18 cellular contexts compared by ENCODE assay signal in genomic region chr18:2304378-2305175, GRCh38.
DNase-seq lines count a peak whose midpoint lies in the region; ATAC-seq, FAIRE-seq and TF ChIP-seq lines count a peak whose summit lies in the region.
"Had no signal": no experiment of that assay in that cellular context is flagged by ENCODE, and none has a peak within 500 bp of the region (broad histone marks: within the 10 kb centered on the region; RNA-seq: fewer than 3 reads in every experiment).

No MANE protein-coding gene starts in this region.

- no peaks in the 10 kb centered on the region for H3K36me3 Mint-ChIP-seq in activated CD8-positive, alpha-beta memory T cell treated with anti-CD3 and anti-CD28 coated beads, Interleukin-2, amount 10 ng/mL, durations not matched to agents 7 days and 5 days
- no peaks in the 10 kb centered on the region for H3K36me3 Mint-ChIP-seq in activated naive CD4-positive, alpha-beta T cell treated with anti-CD3 and anti-CD28 coated beads, Interleukin-2, amount 50 U/mL, for 72 hours
- H3K36me3 Mint-ChIP-seq: CD4-positive, CD25-positive, alpha-beta regulatory T cell had no signal

- no CpG with 5 or more reads among the region's 2 CpGs for WGBS in IMR-90 (ENCODE audit: extremely low coverage in 2 of 2, insufficient read length in 1 of 2), 2 experiments

- H3K56ac ChIP-seq in IMR-90 (ENCODE audit: extremely low read depth, insufficient read depth, low read length), result no peak overlapping the region

- no peak overlapping the region for H3K18ac ChIP-seq in IMR-90 (ENCODE audit: low read depth, low read length)

- no peak for TF ChIP-seq POLR2A in IMR-90 (IDR thresholded peaks at IDR 0.05; ENCODE audit: low read depth, low read length)

- no peaks in the 10 kb centered on the region for H3K9me1 ChIP-seq in IMR-90 (ENCODE audit: insufficient read depth, low read length)

- intact Hi-C loops in IMR-90 (cut with micrococcal nuclease), result no loop called here

- no peak overlapping the region for H3K4ac ChIP-seq in IMR-90 (ENCODE audit: low read depth, low read length)

- H2BK5ac ChIP-seq in IMR-90 (ENCODE audit: low read depth, low read length, poor library complexity, severe bottlenecking), result no peak overlapping the region

- H2BK20ac ChIP-seq in IMR-90 (ENCODE audit: low read depth, low read length), result no peak overlapping the region

- H3K27me3 Mint-ChIP-seq in activated CD8-positive, alpha-beta memory T cell treated with anti-CD3 and anti-CD28 coated beads, Interleukin-2, amount 10 ng/mL, durations not matched to agents 7 days and 5 days, result peaks cover 32% of the 10 kb centered on the region

- no peak overlapping the region for H3K4me3 Mint-ChIP-seq in activated CD8-positive, alpha-beta memory T cell treated with anti-CD3 and anti-CD28 coated beads, Interleukin-2, amount 10 ng/mL, durations not matched to agents 7 days and 5 days
- H3K4me3 Mint-ChIP-seq: CD4-positive, CD25-positive, alpha-beta regulatory T cell; endodermal cell; H9; stimulated activated naive CD8-positive, alpha-beta T cell treated with anti-CD3 and anti-CD28 coated beads, Interleukin-15, Interleukin-2, amounts not matched to agents 100 ng/mL and 50 ng/mL, for 24 hours had no signal

- CTCF ChIA-PET in IMR-90 (lab: Yijun Ruan, JAX), result no interaction called here
- CTCF ChIA-PET in activated CD8-positive, alpha-beta memory T cell treated with anti-CD3 and anti-CD28 coated beads, Interleukin-2, amount 10 ng/mL, durations not matched to agents 7 days and 5 days (lab: Charles Lee), result no interaction called here

- H3K9me3 Mint-ChIP-seq in activated CD8-positive, alpha-beta memory T cell treated with anti-CD3 and anti-CD28 coated beads, Interleukin-2, amount 10 ng/mL, durations not matched to agents 7 days and 5 days (ENCODE audit: low read depth), result no peaks in the 10 kb centered on the region
- H3K9me3 Mint-ChIP-seq in activated naive CD4-positive, alpha-beta T cell treated with anti-CD3 and anti-CD28 coated beads, Interleukin-2, amount 50 U/mL, for 72 hours, result no peaks in the 10 kb centered on the region
- H3K9me3 Mint-ChIP-seq: endodermal cell; H9; stimulated activated naive CD8-positive, alpha-beta T cell treated with anti-CD3 and anti-CD28 coated beads, Interleukin-15, Interleukin-2, amounts not matched to agents 100 ng/mL and 50 ng/mL, for 24 hours had no signal

- H3K4me1 ChIP-seq in IMR-90 (ENCODE audit: control insufficient read depth, insufficient read depth, low read length), result no peaks in the 10 kb centered on the region

- H4K8ac ChIP-seq in IMR-90 (ENCODE audit: low read depth in 2 of 2, low read length in 2 of 2), result no peak overlapping the region

- no peak for ATAC-seq in IMR-90 (ENCODE audit: low read depth)
- no peak for ATAC-seq in activated CD8-positive, alpha-beta memory T cell treated with anti-CD3 and anti-CD28 coated beads, Interleukin-2, amount 10 ng/mL, durations not matched to agents 7 days and 5 days
- no peak for ATAC-seq in activated naive CD4-positive, alpha-beta T cell treated with anti-CD3 and anti-CD28 coated beads, Interleukin-2, amount 50 U/mL, for 72 hours
- ATAC-seq: left colon had no signal

- no peaks in the 10 kb centered on the region for H3K9me3 ChIP-seq in IMR-90 (ENCODE audit: control insufficient read depth, insufficient read depth, low read length)

- in situ Hi-C loops in IMR-90 (cut with MboI; ENCODE audit: low sequenced_read_pairs), result no loop called here

- no peak for TF ChIP-seq RAD21 in IMR-90 (IDR thresholded peaks at IDR 0.05; ENCODE audit: low read length)

- no peak for TF ChIP-seq CTCF in IMR-90 (conservative IDR thresholded peaks at IDR 0.05; ENCODE audit: low read depth, low read length)
- no peak for TF ChIP-seq CTCF in bronchial epithelial cell (IDR thresholded peaks at IDR 0.05; ENCODE audit: insufficient read depth, low read length, severe bottlenecking)

- H2BK120ac ChIP-seq in IMR-90 (ENCODE audit: low read depth, low read length), result no peak overlapping the region

- no peak overlapping the region for H3K23ac ChIP-seq in IMR-90 (ENCODE audit: low read depth, low read length)

- no peak overlapping the region for H2AFZ ChIP-seq in IMR-90 (replicated peaks; ENCODE audit: low read length, poor library complexity)

- H3K27ac ChIP-seq in IMR-90 (ENCODE audit: insufficient read depth, low read length), result no peak overlapping the region

- H3K27me3 ChIP-seq in IMR-90 (ENCODE audit: control insufficient read depth, insufficient read depth, low read length), result peaks cover 3% of the 10 kb centered on the region
- no peaks in the 10 kb centered on the region for H3K27me3 ChIP-seq in bronchial epithelial cell (ENCODE audit: control insufficient read depth, insufficient read depth, low read length)

- no peak overlapping the region for H2BK15ac ChIP-seq in IMR-90 (ENCODE audit: low read depth, low read length)

- H3K9ac ChIP-seq in IMR-90 (ENCODE audit: low read depth, low read length), result no peak overlapping the region

- H2AK9ac ChIP-seq in IMR-90 (replicated peaks; ENCODE audit: low read depth, low read length, poor library complexity), result no peak overlapping the region

- BruUV-seq in IMR-90 (replicated peaks; lab: Mats Ljungman, UMichigan), result no TSS peak

- no peak overlapping the region; the same call in 1 of the 2 replicates for H3K4me2 ChIP-seq in IMR-90 (ENCODE audit: low read depth, low read length)

- no peak for FAIRE-seq in bronchial epithelial cell (lab: Jason Lieb, UNC)
- FAIRE-seq: GM18507 had no signal

- no peak overlapping the region for H3K14ac ChIP-seq in IMR-90 (replicated peaks; ENCODE audit: low read depth, low read length)

- no peak overlapping the region for H2AK5ac ChIP-seq in IMR-90 (ENCODE audit: low read depth, low read length)

- POLR2A ChIA-PET in IMR-90 (lab: Charles Lee; ENCODE audit: unreplicated experiment), result no interaction called here

- dilution Hi-C loops in IMR-90 (cut with HindIII; ENCODE audit: low sequenced_read_pairs, unreplicated experiment), result no loop called here

- H4K91ac ChIP-seq in IMR-90 (ENCODE audit: insufficient read depth, low read depth, low read length), result no peak overlapping the region

- H3K36me3 ChIP-seq in IMR-90 (ENCODE audit: control insufficient read depth, insufficient read depth, low read length) (no peaks in the 10 kb centered on the region), bronchial epithelial cell (ENCODE audit: control insufficient read depth, insufficient read depth, low read length) (no peaks in the 10 kb centered on the region)

- DNase-seq in DMS 273 treated with DMSO at 0.1 percent for 48 hours (lab: John Stamatoyannopoulos, UW), result peak; percentile 38
- peak; percentile 3 for DNase-seq in IMR-90
- peak; percentile 92 for DNase-seq in bronchial epithelial cell (ENCODE audit: low read depth)
- peak; percentile 12 for DNase-seq in myocyte (ENCODE audit: low read depth)
- no peak for DNase-seq in activated CD8-positive, alpha-beta memory T cell treated with anti-CD3 and anti-CD28 coated beads, Interleukin-2, amount 10 ng/mL, durations not matched to agents 7 days and 5 days
- no peak for DNase-seq in NCI-H1436 (lab: John Stamatoyannopoulos, UW)
- no peak for DNase-seq in activated naive CD4-positive, alpha-beta T cell treated with anti-CD3 and anti-CD28 coated beads, Interleukin-2, amount 50 U/mL, for 72 hours (ENCODE audit: low spot score in 2 of 2)
- no peak for DNase-seq in medulla oblongata (ENCODE audit: extremely low spot score)
- DNase-seq: activated CD4-positive, alpha-beta T cell treated with anti-CD3 and anti-CD28 coated beads for 48 hours; CD4-positive, CD25-positive, alpha-beta regulatory T cell; endodermal cell; H9; left colon; NCI-H1048; NCI-H446 treated with DMSO at 0.1 percent for 48 hours; RPMI8226 had no signal

- H3K79me1 ChIP-seq in IMR-90 (ENCODE audit: low read depth in 1 of 2, low read length in 2 of 2), result no peaks in the 10 kb centered on the region

- H4K5ac ChIP-seq in IMR-90 (ENCODE audit: low read depth, low read length), result no peak overlapping the region

- H4K20me1 ChIP-seq in IMR-90 (ENCODE audit: insufficient read depth, low read length), result no peaks in the 10 kb centered on the region

- no peak overlapping the region for H3K4me3 ChIP-seq in IMR-90 (ENCODE audit: insufficient read depth, low read depth, low read length)
- no peak overlapping the region for H3K4me3 ChIP-seq in bronchial epithelial cell (ENCODE audit: low read depth, low read length)

- no peak overlapping the region for H3K27ac Mint-ChIP-seq in activated CD8-positive, alpha-beta memory T cell treated with anti-CD3 and anti-CD28 coated beads, Interleukin-2, amount 10 ng/mL, durations not matched to agents 7 days and 5 days
- H3K27ac Mint-ChIP-seq in activated naive CD4-positive, alpha-beta T cell treated with anti-CD3 and anti-CD28 coated beads, Interleukin-2, amount 50 U/mL, for 72 hours, result no peak overlapping the region
- H3K27ac Mint-ChIP-seq: CD4-positive, CD25-positive, alpha-beta regulatory T cell; endodermal cell; H9; stimulated activated naive CD8-positive, alpha-beta T cell treated with anti-CD3 and anti-CD28 coated beads, Interleukin-15, Interleukin-2, amounts not matched to agents 100 ng/mL and 50 ng/mL, for 24 hours had no signal

- no peaks in the 10 kb centered on the region for H3K4me1 Mint-ChIP-seq in activated CD8-positive, alpha-beta memory T cell treated with anti-CD3 and anti-CD28 coated beads, Interleukin-2, amount 10 ng/mL, durations not matched to agents 7 days and 5 days
- H3K4me1 Mint-ChIP-seq: CD4-positive, CD25-positive, alpha-beta regulatory T cell; endodermal cell; H9 had no signal

TF ChIP-seq in IMR-90, 13 proteins besides CTCF, POLR2A, EP300 and RAD21:
- TF ChIP-seq MAZ (IDR thresholded peaks at IDR 0.05; ENCODE audit: borderline replicate concordance, low read depth, low read length) (no peak), RFX5 (IDR thresholded peaks at IDR 0.05; ENCODE audit: low read depth, low read length) (no peak), CHD1 (IDR thresholded peaks at IDR 0.05; ENCODE audit: low read depth, low read length) (no peak), MXI1 (IDR thresholded peaks at IDR 0.05; ENCODE audit: borderline replicate concordance, low read depth, low read length) (no peak), NFE2L2 (IDR thresholded peaks at IDR 0.05; ENCODE audit: low read depth, low read length) (no peak), SMC3 (IDR thresholded peaks at IDR 0.05; ENCODE audit: low read depth, low read length) (no peak), ELK1 (IDR thresholded peaks at IDR 0.05; ENCODE audit: borderline replicate concordance, low read depth, low read length) (no peak), RCOR1 (IDR thresholded peaks at IDR 0.05; ENCODE audit: insufficient replicate concordance, low read length) (no peak), BHLHE40 (IDR thresholded peaks at IDR 0.05; ENCODE audit: low read depth, low read length) (no peak)

Comparison
In these comparisons a context has a peak if more than half of its experiments do, and no peak if none do; other contexts are left out.
1. DNase-seq: peak in DMS 273 treated with DMSO at 0.1 percent for 48 hours (single experiment), IMR-90 (single experiment), bronchial epithelial cell (single experiment) and myocyte (single experiment); none in activated CD8-positive, alpha-beta memory T cell treated with anti-CD3 and anti-CD28 coated beads, Interleukin-2, amount 10 ng/mL, durations not matched to agents 7 days and 5 days (single experiment), NCI-H1436 (single experiment), activated naive CD4-positive, alpha-beta T cell treated with anti-CD3 and anti-CD28 coated beads, Interleukin-2, amount 50 U/mL, for 72 hours (0 of 2) and medulla oblongata (single experiment).